ENCODE assay signal across 20 cellular contexts in genomic region chr3:138060792-138061191, GRCh38. TPM values are rescaled to one million over a fixed set of nuclear protein-coding genes. Genes with fewer than 3 reads are reported as not detected.
A peak's percentile ranks its signal among the peaks of the same experiment; 100 is the strongest.
DNase-seq lines count a peak whose midpoint lies in the region; ATAC-seq, FAIRE-seq and TF ChIP-seq lines count a peak whose summit lies in the region.
"Had no signal": no experiment of that assay in that cellular context is flagged by ENCODE, and none has a peak within 500 bp of the region (broad histone marks: within the 10 kb centered on the region; RNA-seq: fewer than 3 reads in every experiment).

No MANE protein-coding gene starts in this region.

- no peak for TF ChIP-seq CTCF in NB4 (IDR thresholded peaks at IDR 0.05; ENCODE audit: low read depth, low read length)

- no peak overlapping the region for H3K4me3 ChIP-seq in NB4 (ENCODE audit: low read depth, low read length)
- H3K4me3 ChIP-seq: ascending aorta, transverse colon had no signal

- no peak for TF ChIP-seq POLR2A in NB4 (IDR thresholded peaks at IDR 0.05; ENCODE audit: extremely low read depth, insufficient read length)

- no peak overlapping the region for H3K4me3 Mint-ChIP-seq in activated naive CD4-positive, alpha-beta T cell treated with anti-CD3 and anti-CD28 coated beads for 36 hours
- H3K4me3 Mint-ChIP-seq in activated T-cell treated with anti-CD3 and anti-CD28 coated beads, Interleukin-2, amount 50 U/mL, for 72 hours: no peak overlapping the region
- H3K4me3 Mint-ChIP-seq: activated CD4-positive, alpha-beta T cell treated with anti-CD3 and anti-CD28 coated beads for 36 hours had no signal

- FAIRE-seq in urothelium cell line (lab: Jason Lieb, UNC): no peak

- no peaks in the 10 kb centered on the region for H3K4me1 Mint-ChIP-seq in activated naive CD4-positive, alpha-beta T cell treated with anti-CD3 and anti-CD28 coated beads for 36 hours (ENCODE audit: low read depth)
- H3K4me1 Mint-ChIP-seq in activated T-cell treated with anti-CD3 and anti-CD28 coated beads, Interleukin-2, amount 50 U/mL, for 72 hours (ENCODE audit: low read depth): peaks cover 20% of the 10 kb centered on the region

- H3K9me3 Mint-ChIP-seq in activated naive CD4-positive, alpha-beta T cell treated with anti-CD3 and anti-CD28 coated beads for 36 hours: no peaks in the 10 kb centered on the region
- no peaks in the 10 kb centered on the region for H3K9me3 Mint-ChIP-seq in activated T-cell treated with anti-CD3 and anti-CD28 coated beads, Interleukin-2, amount 50 U/mL, for 72 hours

- CTCF ChIA-PET in activated naive CD4-positive, alpha-beta T cell treated with anti-CD3 and anti-CD28 coated beads for 36 hours (lab: Charles Lee): interaction anchor here (0.5 to 2.2 kb wide), 4 partner anchors 10 to 87 kb away, joined by 3 to 5 read pairs (median 4); no protein-coding TSS in a partner anchor

- ATAC-seq in GM19372 (IDR thresholded peaks at IDR 0.05; ENCODE audit: low read depth, unreplicated experiment): peak; percentile 60
- peak; percentile 59 for ATAC-seq in HG02870 (IDR thresholded peaks at IDR 0.05; ENCODE audit: unreplicated experiment)
- ATAC-seq in stimulated activated naive CD8-positive, alpha-beta T cell treated with anti-CD3 and anti-CD28 coated beads, Interleukin-15, Interleukin-2, amounts not matched to agents 100 U/mL and 50 U/mL, for 24 hours: no peak
- no peak for ATAC-seq in activated T-cell treated with anti-CD3 and anti-CD28 coated beads, Interleukin-2, amount 50 U/mL, for 72 hours (replicated peaks in 1 of 2)
- ATAC-seq: activated CD4-positive, alpha-beta T cell treated with anti-CD3 and anti-CD28 coated beads for 36 hours; Panc1 had no signal

- peaks cover 2% of the 10 kb centered on the region for H3K27me3 Mint-ChIP-seq in activated naive CD4-positive, alpha-beta T cell treated with anti-CD3 and anti-CD28 coated beads for 36 hours (ENCODE audit: low read depth)
- H3K27me3 Mint-ChIP-seq in activated T-cell treated with anti-CD3 and anti-CD28 coated beads, Interleukin-2, amount 50 U/mL, for 72 hours (ENCODE audit: low read depth): peaks cover 56% of the 10 kb centered on the region

- H3K27ac Mint-ChIP-seq in activated naive CD4-positive, alpha-beta T cell treated with anti-CD3 and anti-CD28 coated beads for 36 hours: no peak overlapping the region
- H3K27ac Mint-ChIP-seq in activated T-cell treated with anti-CD3 and anti-CD28 coated beads, Interleukin-2, amount 50 U/mL, for 72 hours: no peak overlapping the region
- H3K27ac Mint-ChIP-seq: activated CD4-positive, alpha-beta T cell treated with anti-CD3 and anti-CD28 coated beads for 36 hours had no signal

- H3K36me3 Mint-ChIP-seq in activated naive CD4-positive, alpha-beta T cell treated with anti-CD3 and anti-CD28 coated beads for 36 hours (ENCODE audit: low read depth): no peaks in the 10 kb centered on the region
- no peaks in the 10 kb centered on the region for H3K36me3 Mint-ChIP-seq in activated T-cell treated with anti-CD3 and anti-CD28 coated beads, Interleukin-2, amount 50 U/mL, for 72 hours (ENCODE audit: insufficient read depth in 2 of 2)

- peak; percentile 4 for DNase-seq in D341Med (ENCODE audit: low spot score)
- peak; percentile 81 for DNase-seq in NB4 (ENCODE audit: low read depth)
- DNase-seq in urothelium cell line (ENCODE audit: low spot score): no peak
- no peak for DNase-seq in activated naive CD4-positive, alpha-beta T cell treated with anti-CD3 and anti-CD28 coated beads for 36 hours
- no peak for DNase-seq in stimulated activated naive CD8-positive, alpha-beta T cell treated with anti-CD3 and anti-CD28 coated beads, Interleukin-15, Interleukin-2, amounts not matched to agents 100 U/mL and 50 U/mL, for 24 hours
- no peak for DNase-seq in activated T-cell treated with anti-CD3 and anti-CD28 coated beads, Interleukin-2, amount 50 U/mL, for 72 hours
- DNase-seq: ACHN; activated CD4-positive, alpha-beta T cell treated with anti-CD3 and anti-CD28 coated beads for 36 hours; Caco-2; dermis blood vessel endothelial cell; NCI-H2171; occipital lobe; T-helper 1 cell; transverse colon had no signal

- intact Hi-C loops in activated naive CD4-positive, alpha-beta T cell treated with anti-CD3 and anti-CD28 coated beads for 36 hours (cut with micrococcal nuclease): loop anchor here (10.0 kb wide), 1 partner anchor 234 kb away; no protein-coding TSS in a partner anchor

RNA-seq across cellular contexts. Expression of gene CLDN18, which starts 50.8 kb away (rescaled TPM):
- total RNA-seq in activated naive CD4-positive, alpha-beta T cell treated with anti-CD3 and anti-CD28 coated beads for 36 hours: not detected
- not detected for total RNA-seq in activated T-cell treated with anti-CD3 and anti-CD28 coated beads, Interleukin-2, amount 50 U/mL, for 72 hours
- total RNA-seq: activated CD4-positive, alpha-beta T cell treated with anti-CD3 and anti-CD28 coated beads for 36 hours; Caco-2; dermis blood vessel endothelial cell; MCF 10A; mesenteric fat pad; occipital lobe; transverse colon had no signal

RNA-seq across cellular contexts. Expression of gene DZIP1L, which starts 54.6 kb away (rescaled TPM):
- not detected for total RNA-seq in activated naive CD4-positive, alpha-beta T cell treated with anti-CD3 and anti-CD28 coated beads for 36 hours
- total RNA-seq in activated T-cell treated with anti-CD3 and anti-CD28 coated beads, Interleukin-2, amount 50 U/mL, for 72 hours: under 1 TPM; 0.23 to 0.46 TPM
- total RNA-seq: activated CD4-positive, alpha-beta T cell treated with anti-CD3 and anti-CD28 coated beads for 36 hours had no signal

Comparison
In these comparisons a context has a peak if more than half of its experiments do, and no peak if none do; other contexts are left out.
1. DNase-seq: peak in D341Med (single experiment) and NB4 (single experiment); none in urothelium cell line (single experiment), activated naive CD4-positive, alpha-beta T cell treated with anti-CD3 and anti-CD28 coated beads for 36 hours (single experiment), stimulated activated naive CD8-positive, alpha-beta T cell treated with anti-CD3 and anti-CD28 coated beads, Interleukin-15, Interleukin-2, amounts not matched to agents 100 U/mL and 50 U/mL, for 24 hours (single experiment) and activated T-cell treated with anti-CD3 and anti-CD28 coated beads, Interleukin-2, amount 50 U/mL, for 72 hours (0 of 2).
2. ATAC-seq: peak in GM19372 (single experiment) and HG02870 (single experiment); none in stimulated activated naive CD8-positive, alpha-beta T cell treated with anti-CD3 and anti-CD28 coated beads, Interleukin-15, Interleukin-2, amounts not matched to agents 100 U/mL and 50 U/mL, for 24 hours (single experiment) and activated T-cell treated with anti-CD3 and anti-CD28 coated beads, Interleukin-2, amount 50 U/mL, for 72 hours (0 of 2).